27 cellular contexts compared by ENCODE assay signal in the genomic region with DNA sequence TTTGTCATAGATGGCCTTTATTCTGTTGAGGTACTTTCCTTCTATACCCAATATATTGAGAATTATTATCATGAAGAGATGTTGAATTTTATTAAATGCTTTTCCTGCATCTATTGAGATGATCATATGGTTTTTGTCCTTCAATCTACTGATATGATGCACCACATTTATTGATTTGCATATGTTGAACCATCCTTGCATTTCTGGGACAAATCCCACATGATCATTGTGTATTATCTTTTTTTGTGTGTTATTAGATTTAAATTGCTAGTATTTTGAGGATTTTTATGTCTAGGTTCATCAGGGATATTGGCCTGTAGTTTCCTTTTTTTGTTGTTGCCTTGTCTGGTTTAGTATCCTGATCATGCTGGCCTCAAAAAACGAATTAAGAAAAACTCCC.
"Had no signal": no experiment of that assay in that cellular context is flagged by ENCODE, and none has a peak within 500 bp of the region (broad histone marks: within the 10 kb centered on the region; RNA-seq: fewer than 3 reads in every experiment).

No MANE protein-coding gene starts in this region.

- H3K27ac ChIP-seq: stomach, suprapubic skin, testis, thoracic aorta, thyroid gland, tibial artery, tibial nerve, transverse colon, upper lobe of left lung, upper lobe of right lung, uterus, vagina had no signal

- ATAC-seq: stimulated activated effector memory CD8-positive, alpha-beta T cell treated with anti-CD3 and anti-CD28 coated beads, Interleukin-12 subunit alpha, Interleukin-12 subunit beta, amount 100 ng/mL, for 72 hours; stimulated activated memory B cell treated with anti-CD40 and anti-IgM and Interleukin-4, amounts not matched to agents 10 μg/mL and 1 μg/mL and 100 μg/mL, for 72 hours; stimulated activated naive B cell treated with anti-CD40 and anti-IgM and Interleukin-4, amounts not matched to agents 10 μg/mL and 1 μg/mL and 100 μg/mL, for 72 hours; stimulated activated naive CD8-positive, alpha-beta T cell treated with anti-CD3 and anti-CD28 coated beads, Interleukin-15, amount 100 ng/mL, for 72 hours; stimulated activated naive CD8-positive, alpha-beta T cell treated with anti-CD3 and anti-CD28 coated beads, Interleukin-15, Interleukin-2, amounts not matched to agents 100 U/mL and 50 U/mL, for 24 hours; upper lobe of right lung had no signal

- H3K9me3 ChIP-seq: testis, thyroid gland, upper lobe of left lung, uterus had no signal

- DNase-seq: stimulated activated CD4-positive, alpha-beta T cell treated with anti-CD3 and anti-CD28 coated beads, Interleukin-2, amount 100 ng/mL, for 48 hours; stimulated activated CD4-positive, alpha-beta T cell treated with anti-CD3 and anti-CD28 coated beads, Interleukin-4, amount 100 ng/mL, for 1 hour; stimulated activated CD4-positive, alpha-beta T cell treated with anti-CD3 and anti-CD28 coated beads, Interleukin-4, amount 100 ng/mL, for 24 hours; stimulated activated CD4-positive, alpha-beta T cell treated with anti-CD3 and anti-CD28 coated beads, Interleukin-4, amount 100 ng/mL, for 4 hours; stimulated activated CD8-positive, alpha-beta memory T cell treated with anti-CD3 and anti-CD28 coated beads, Interleukin-4, amount 100 ng/mL, for 48 hours; stimulated activated naive B cell treated with anti-CD40 and anti-IgM and Interleukin-4, amounts not matched to agents 10 μg/mL and 1 μg/mL and 100 μg/mL, for 72 hours; stimulated activated naive CD4-positive, alpha-beta T cell; stimulated activated naive CD4-positive, alpha-beta T cell treated with Interleukin-2 at 50 U/mL for 16 hours; stimulated activated naive CD8-positive, alpha-beta T cell treated with anti-CD3 and anti-CD28 coated beads, Interleukin-15, amount 100 ng/mL, for 72 hours; stimulated activated naive CD8-positive, alpha-beta T cell treated with anti-CD3 and anti-CD28 coated beads, Interleukin-15, Interleukin-2, amounts not matched to agents 100 U/mL and 50 U/mL, for 24 hours; stomach; substantia nigra; testis; thyroid gland; tibial artery; transverse colon; trophoblast cell; upper lobe of left lung; upper lobe of right lung; uterus had no signal

- H3K4me1 ChIP-seq: stomach, suprapubic skin, testis, thyroid gland, tibial artery, tibial nerve, transverse colon, upper lobe of left lung, upper lobe of right lung, uterus, vagina had no signal

- FAIRE-seq: urothelium cell line had no signal

- H3K27me3 ChIP-seq: stomach, suprapubic skin, testis, thyroid gland, tibial artery, tibial nerve, transverse colon, upper lobe of left lung, upper lobe of right lung, uterus, vagina had no signal

- H3K36me3 ChIP-seq: stomach, suprapubic skin, thoracic aorta, thyroid gland, tibial artery, tibial nerve, transverse colon, upper lobe of left lung, upper lobe of right lung, uterus, vagina had no signal

- H3K4me3 ChIP-seq: stomach, suprapubic skin, testis, thoracic aorta, thyroid gland, tibial artery, tibial nerve, transverse colon, upper lobe of left lung, upper lobe of right lung, uterus, vagina had no signal
